9 cellular contexts compared by ENCODE assay signal in genomic region chr16:22008215-22009142, GRCh38. TPM values are rescaled to one million over a fixed set of nuclear protein-coding genes. Genes with fewer than 3 reads are reported as not detected.
DNase-seq lines count a peak whose midpoint lies in the region; ATAC-seq, FAIRE-seq and TF ChIP-seq lines count a peak whose summit lies in the region.
"Had no signal": no experiment of that assay in that cellular context is flagged by ENCODE, and none has a peak within 500 bp of the region (broad histone marks: within the 10 kb centered on the region; RNA-seq: fewer than 3 reads in every experiment).

No MANE protein-coding gene starts in this region.

- H3K27me3 Mint-ChIP-seq in mesothelial cell of epicardium (ENCODE audit: low read depth), result peaks cover 18% of the 10 kb centered on the region

- H3K4me3 ChIP-seq in H1 (ENCODE audit: extremely low read depth in 1 of 4, insufficient read depth in 2 of 4, low read depth in 3 of 4, low read length in 4 of 4), result peak overlapping the region; percentile 79 to 99 (median 88)
- peak overlapping the region; percentile 90 for H3K4me3 ChIP-seq in thoracic aorta

- no peak overlapping the region for H3K14ac ChIP-seq in H1 (ENCODE audit: insufficient read length)

- H3K4me2 ChIP-seq in H1 (ENCODE audit: insufficient read depth in 1 of 2, low read depth in 2 of 2, low read length in 2 of 2), result peak overlapping the region; percentile 79 to 85

- peak overlapping the region; percentile 76 for H3K27ac Mint-ChIP-seq in mesothelial cell of epicardium

- H2BK20ac ChIP-seq in H1 (ENCODE audit: low read length), result no peak overlapping the region

- peaks cover 16% of the 10 kb centered on the region for H3K4me1 Mint-ChIP-seq in mesothelial cell of epicardium

- no peak overlapping the region for H2AK5ac ChIP-seq in H1 (ENCODE audit: low read depth, low read length)

- H3K56ac ChIP-seq in H1 (replicated peaks; ENCODE audit: insufficient read length, low read depth, low read length), result no peak overlapping the region

- no peaks in the 10 kb centered on the region for H3K9me3 ChIP-seq in H1 (ENCODE audit: insufficient read depth in 2 of 2, low read depth in 1 of 2, low read length in 1 of 2)
- H3K9me3 ChIP-seq in thoracic aorta, result no peaks in the 10 kb centered on the region

- peaks cover 8% of the 10 kb centered on the region; the same call in 1 of the 2 replicates for H3K23me2 ChIP-seq in H1 (ENCODE audit: low read depth, low read length)

- H3K9me3 Mint-ChIP-seq in mesothelial cell of epicardium, result no peaks in the 10 kb centered on the region

- no peak overlapping the region for H2BK5ac ChIP-seq in H1 (ENCODE audit: low read depth, low read length)

- TF ChIP-seq POLR2A in H1 (IDR thresholded peaks at IDR 0.05; ENCODE audit: control extremely low read depth in 1 of 2, low read depth in 2 of 2, low read length in 2 of 2), result no peak

- H3K4me1 ChIP-seq in H1 (replicated peaks in 1 of 4; ENCODE audit: control insufficient read depth in 3 of 4, insufficient read depth in 4 of 4, low read length in 3 of 4), result peaks cover 0 to 6% (median 1%) of the 10 kb centered on the region in 4 experiments; a peak in 1 of 7 replicates
- peaks cover 9 to 24% of the 10 kb centered on the region in 2 donors for H3K4me1 ChIP-seq in thoracic aorta (ENCODE audit: control insufficient read depth in 1 of 2, low read depth in 2 of 2)

- POLR2A ChIA-PET in H1 (lab: Charles Lee; ENCODE audit: partially characterized antibody), result interaction anchor here (0.6 to 2.7 kb wide), 12 partner anchors 8 to 188 kb away, joined by 3 to 8 read pairs (median 3); no protein-coding TSS in a partner anchor

- WGBS in H1 (ENCODE audit: extremely low coverage in 1 of 2, insufficient coverage in 1 of 2, insufficient read length in 1 of 2, insufficient replicate concordance in 2 of 2, low coverage in 1 of 2, low lambda C conversion rate in 2 of 2, missing lambda C conversion rate in 1 of 2), 2 experiments, result 5% methylated on average over 26 of the region's 70 CpGs; no CpG with 5 or more reads in 1 of the 2 experiments

- H4K20me1 ChIP-seq in H1 (replicated peaks in 1 of 2; ENCODE audit: control insufficient read depth in 1 of 2, insufficient read depth in 2 of 2, low read length in 2 of 2), result peaks cover 3 to 4% of the 10 kb centered on the region in 2 experiments

- H3K36me3 ChIP-seq in H1 (ENCODE audit: control insufficient read depth in 2 of 4, insufficient read depth in 4 of 4, low read length in 3 of 4) (no peaks in the 10 kb centered on the region), thoracic aorta (no peaks in the 10 kb centered on the region)

- peak overlapping the region; percentile 65; the same call in 1 of the 2 replicates for H4K8ac ChIP-seq in H1 (ENCODE audit: extremely low read depth, insufficient read depth, low read length)

- H3K27ac ChIP-seq in H1 (ENCODE audit: low read depth, low read length) (no peak overlapping the region), thoracic aorta (no peak overlapping the region)

- H3K79me1 ChIP-seq in H1 (ENCODE audit: low read depth, low read length), result peaks cover 2% of the 10 kb centered on the region; the same call in 1 of the 2 replicates

- H2BK12ac ChIP-seq in H1 (ENCODE audit: low read depth, low read length), result no peak overlapping the region

- FAIRE-seq in H1 (lab: Jason Lieb, UNC), result no peak

- H3K4ac ChIP-seq in H1 (replicated peaks; ENCODE audit: insufficient read length, low read depth, low read length), result no peak overlapping the region

- 0 out of 7 replicates have a peak, but pooled peaks cover 0 to 2% (median under 1%) of the 10 kb centered on the region in 4 experiments for H3K27me3 ChIP-seq in H1 (replicated peaks in 1 of 4; ENCODE audit: control insufficient read depth in 3 of 4, extremely low read depth in 1 of 4, insufficient read depth in 3 of 4, low read length in 3 of 4)
- H3K27me3 ChIP-seq in thoracic aorta (replicated peaks; ENCODE audit: insufficient read depth), result no peaks in the 10 kb centered on the region

- peaks cover 0 to 29% of the 10 kb centered on the region in 2 experiments; a peak in 2 of 4 replicates for H3K79me2 ChIP-seq in H1 (ENCODE audit: control insufficient read depth in 1 of 2, insufficient read depth in 2 of 2, low read length in 2 of 2)

- H3K18ac ChIP-seq in H1 (ENCODE audit: extremely low read depth, low read length), result no peak overlapping the region

- H3K9ac ChIP-seq in H1 (replicated peaks in 1 of 4; ENCODE audit: extremely low read depth in 1 of 4, low read depth in 3 of 4, low read length in 3 of 4), result peak overlapping the region; percentile 20 to 80 (median 36); a peak in 4 of 7 replicates

- ATAC-seq in HG02610 (IDR thresholded peaks at IDR 0.05; ENCODE audit: unreplicated experiment), result peak; percentile 12
- ATAC-seq in thoracic aorta (ENCODE audit: insufficient number of reproducible peaks, low FRiP score, low read depth), result no peak
- ATAC-seq in HG03439 (IDR thresholded peaks at IDR 0.05; ENCODE audit: unreplicated experiment), result no peak

- H2BK15ac ChIP-seq in H1 (ENCODE audit: low read length), result no peak overlapping the region

- H2BK120ac ChIP-seq in H1 (replicated peaks; ENCODE audit: low read depth, low read length), result no peak overlapping the region

- no peak for TF ChIP-seq RAD21 in H1 (IDR thresholded peaks at IDR 0.05 in 1 of 2, conservative IDR thresholded peaks at IDR 0.05 in 1 of 2; ENCODE audit: low read depth in 2 of 2, low read length in 2 of 2)

- TF ChIP-seq CTCF in H1 (IDR thresholded peaks at IDR 0.05; ENCODE audit: control extremely low read depth in 1 of 3, insufficient read depth in 1 of 3, low read depth in 1 of 3, low read length in 3 of 3) (no peak), mesothelial cell of epicardium (IDR thresholded peaks at IDR 0.05; ENCODE audit: unreplicated experiment) (no peak), thoracic aorta (IDR thresholded peaks at IDR 0.05) (no peak)

- no peak overlapping the region for H3K23ac ChIP-seq in H1 (ENCODE audit: insufficient read length)

- CTCF ChIA-PET in H1 (lab: Charles Lee; ENCODE audit: partially characterized antibody), result interaction anchor here (0.8 to 19.4 kb wide), 13 partner anchors 8 to 187 kb away, joined by 3 to 247 read pairs (median 4); partner anchors contain the start of gene PDZD9

- no peak for TF ChIP-seq EP300 in H1 (IDR thresholded peaks at IDR 0.05; ENCODE audit: borderline replicate concordance in 1 of 2, low read depth in 2 of 2, low read length in 2 of 2)

- no peak overlapping the region for H4K91ac ChIP-seq in H1 (replicated peaks; ENCODE audit: insufficient read length, low read length)

- no peak overlapping the region for H4K5ac ChIP-seq in H1 (ENCODE audit: insufficient read length, low read depth, low read length)

- peak overlapping the region; percentile 85 for H3K4me3 Mint-ChIP-seq in mesothelial cell of epicardium

- no peaks in the 10 kb centered on the region for H3K36me3 Mint-ChIP-seq in mesothelial cell of epicardium

- no peak overlapping the region for H2AFZ ChIP-seq in H1 (ENCODE audit: low read length)

- DNase-seq in Daoy (ENCODE audit: low read depth) (peak; percentile 15), T-helper 9 cell (peak; percentile 10), H1 (ENCODE audit: low read depth in 1 of 2, low spot score in 2 of 2) (peak in 1 of 2 experiments; percentile 72), mesothelial cell of epicardium (ENCODE audit: low spot score in 2 of 2, unreplicated experiment in 2 of 2) (peak; percentile 28 to 53), thoracic aorta (ENCODE audit: low spot score) (no peak), midbrain (lab: John Stamatoyannopoulos, UW) (no peak)

RNA-seq across cellular contexts. Expression of gene MOSMO, which starts 0.6 kb away (rescaled TPM):
- total RNA-seq in Daoy (2014; rRNA removed; shearing (Covaris generic)), result 5.8 and 11.1 TPM in 2 replicates
- total RNA-seq in H1 (2021; fragmentation: NEBNext Ultra II Directional; extraction: Animal tissue kit (Norgen Biotek cat#: 25700)), result 13.1 and 14.8 TPM in 2 replicates
- 7.8 and 8.6 TPM in 2 replicates for polyA plus RNA-seq in H1 (2011; rRNA removed)
- polyA plus RNA-seq in H1 (2011; cell fraction: cytosol; rRNA removed), result 8.3 TPM
- 9.6 TPM for polyA plus RNA-seq in H1 (2011; cell fraction: nucleus; rRNA removed)
- 8.5 to 14.4 TPM (median 11.8 TPM) in 4 replicates for polyA plus RNA-seq in H1 (2012, experiment 1 of 2)
- 4.4 TPM for polyA plus RNA-seq in H1 (2012, experiment 2 of 2)
- polyA plus RNA-seq in H1 (2013, experiment 1 of 2), result 11.7 TPM
- 13.9 TPM for polyA plus RNA-seq in H1 (2013, experiment 2 of 2)
- 9.6 and 12.2 TPM in 2 replicates for polyA minus RNA-seq in H1 (2011; rRNA and poly(A)+ RNA removed)
- 9.3 TPM for polyA minus RNA-seq in H1 (2011; cell fraction: cytosol; rRNA and poly(A)+ RNA removed)
- polyA minus RNA-seq in H1 (2011; cell fraction: nucleus; rRNA and poly(A)+ RNA removed), result 17.6 TPM
- total RNA-seq in mesothelial cell of epicardium (14.8 to 17.5 TPM (median 17.0 TPM) in 3 replicates), thoracic aorta (10 to 100 TPM; 16.1 to 33.6 TPM)

RNA-seq across cellular contexts. Expression of gene PDZD9, which starts 7.6 kb away (rescaled TPM):
- not detected in 2 replicates for total RNA-seq in Daoy (2014; rRNA removed; shearing (Covaris generic))
- not detected in 2 replicates for total RNA-seq in H1 (2021; fragmentation: NEBNext Ultra II Directional; extraction: Animal tissue kit (Norgen Biotek cat#: 25700))
- polyA plus RNA-seq in H1 (2011; rRNA removed), result not detected in 2 replicates
- not detected for polyA plus RNA-seq in H1 (2011; cell fraction: cytosol; rRNA removed)
- not detected for polyA plus RNA-seq in H1 (2011; cell fraction: nucleus; rRNA removed)
- polyA plus RNA-seq in H1 (2012, experiment 1 of 2), result not detected in 4 replicates
- not detected for polyA plus RNA-seq in H1 (2012, experiment 2 of 2)
- not detected for polyA plus RNA-seq in H1 (2013, experiment 1 of 2)
- not detected for polyA plus RNA-seq in H1 (2013, experiment 2 of 2)
- not detected in 2 replicates for polyA minus RNA-seq in H1 (2011; rRNA and poly(A)+ RNA removed)
- polyA minus RNA-seq in H1 (2011; cell fraction: cytosol; rRNA and poly(A)+ RNA removed), result not detected
- not detected for polyA minus RNA-seq in H1 (2011; cell fraction: nucleus; rRNA and poly(A)+ RNA removed)
- total RNA-seq in mesothelial cell of epicardium, result not detected in 3 replicates
- not detected for total RNA-seq in thoracic aorta
- total RNA-seq: SK-MEL-5 had no signal

RNA-seq across cellular contexts. Expression of gene UQCRC2, which starts 55.3 kb away (rescaled TPM):
- total RNA-seq in Daoy (2014; rRNA removed; shearing (Covaris generic)), result 98.1 and 127 TPM in 2 replicates
- 182 TPM in 2 replicates for total RNA-seq in H1 (2021; fragmentation: NEBNext Ultra II Directional; extraction: Animal tissue kit (Norgen Biotek cat#: 25700))
- 63.3 and 94.4 TPM in 2 replicates for polyA plus RNA-seq in H1 (2011; rRNA removed)
- 170 TPM for polyA plus RNA-seq in H1 (2011; cell fraction: cytosol; rRNA removed)
- 73.2 TPM for polyA plus RNA-seq in H1 (2011; cell fraction: nucleus; rRNA removed)
- polyA plus RNA-seq in H1 (2012, experiment 1 of 2), result 154 to 256 TPM (median 181 TPM) in 4 replicates
- polyA plus RNA-seq in H1 (2012, experiment 2 of 2), result 11.5 TPM
- 107 TPM for polyA plus RNA-seq in H1 (2013, experiment 1 of 2)
- polyA plus RNA-seq in H1 (2013, experiment 2 of 2), result 99.1 TPM
- polyA minus RNA-seq in H1 (2011; rRNA and poly(A)+ RNA removed), result 276 and 283 TPM in 2 replicates
- 87.7 TPM for polyA minus RNA-seq in H1 (2011; cell fraction: cytosol; rRNA and poly(A)+ RNA removed)
- 104 TPM for polyA minus RNA-seq in H1 (2011; cell fraction: nucleus; rRNA and poly(A)+ RNA removed)
- total RNA-seq in mesothelial cell of epicardium (197 to 221 TPM (median 199 TPM) in 3 replicates), thoracic aorta (100 to 1,000 TPM in 1 of 2 donors, 10 to 100 TPM in 1; 79.5 to 122 TPM)

Comparison
In these comparisons a context has a peak if more than half of its experiments do, and no peak if none do; other contexts are left out.
1. DNase-seq: peak in Daoy (single experiment), T-helper 9 cell (single experiment) and mesothelial cell of epicardium (2 of 2); none in thoracic aorta (single experiment) and midbrain (single experiment).